In genomic region chr1:67789551-67789950, GRCh38 we compare ENCODE assay signal across 2 cellular contexts.
TF ChIP-seq lines count a peak whose summit lies in the region.

No MANE protein-coding gene starts in this region.

TF ChIP-seq in HepG2, 621 proteins besides CTCF, POLR2A, EP300 and RAD21:
- no peak for TF ChIP-seq GMEB2 (CRISPR knock-in tag; IDR thresholded peaks at IDR 0.05; ENCODE audit: low read depth)
- TF ChIP-seq NONO (IDR thresholded peaks at IDR 0.05) = no peak
- TF ChIP-seq NONO (CRISPR knock-in tag; conservative IDR thresholded peaks at IDR 0.05) = no peak
- no peak for TF ChIP-seq CBX1 (IDR thresholded peaks at IDR 0.05; ENCODE audit: low read depth)
- no peak for TF ChIP-seq AKAP8 (CRISPR knock-in tag; IDR thresholded peaks at IDR 0.05)
- TF ChIP-seq HOXA3 (CRISPR knock-in tag; IDR thresholded peaks at IDR 0.05) = no peak
- TF ChIP-seq HOXD1 (CRISPR knock-in tag; IDR thresholded peaks at IDR 0.05) = no peak
- TF ChIP-seq MAFG (CRISPR knock-in tag; IDR thresholded peaks at IDR 0.05) = no peak

TF ChIP-seq in endothelial cell of umbilical vein, 7 proteins besides CTCF, POLR2A, EP300 and RAD21:
- TF ChIP-seq POLR2AphosphoS5 (IDR thresholded peaks at IDR 0.05; ENCODE audit: insufficient read depth, low read depth, low read length) (peak; percentile 38), MAX (IDR thresholded peaks at IDR 0.05; ENCODE audit: insufficient read depth, insufficient read length) (no peak), GATA2 (IDR thresholded peaks at IDR 0.05; ENCODE audit: insufficient read depth, insufficient read length, low read depth, low read length) (peak; percentile 64), FOS (IDR thresholded peaks at IDR 0.05; ENCODE audit: borderline replicate concordance, insufficient read depth, low read length) (no peak), EZH2 (IDR thresholded peaks at IDR 0.05; ENCODE audit: borderline replicate concordance, low read depth, low read length, severe bottlenecking) (no peak), JUN (IDR thresholded peaks at IDR 0.05; ENCODE audit: borderline replicate concordance, insufficient read depth, insufficient read length, low read depth) (no peak), MYC (IDR thresholded peaks at IDR 0.05; ENCODE audit: low read depth, low read length) (no peak)
